In the genomic region with DNA sequence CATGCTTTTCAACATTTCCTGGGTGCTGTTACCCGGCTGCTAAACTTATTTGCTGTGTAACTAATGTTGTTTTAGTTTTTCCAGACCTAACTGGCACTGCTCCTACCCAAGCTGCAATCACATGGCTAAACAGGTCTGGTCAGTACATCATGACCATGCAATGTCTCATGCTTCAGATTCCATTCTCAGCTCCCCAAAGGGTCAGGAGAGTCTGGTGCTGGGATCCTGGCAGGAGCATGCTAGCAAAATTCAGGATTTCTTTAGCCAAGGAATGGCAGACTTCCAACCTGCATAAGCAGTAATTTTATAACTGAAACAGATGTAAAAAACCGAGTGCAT, we compare ENCODE assay signal across 8 cellular contexts. TPM values are rescaled to one million over a fixed set of nuclear protein-coding genes. Genes with fewer than 3 reads are reported as not detected.
A peak's percentile ranks its signal among the peaks of the same experiment; 100 is the strongest.
DNase-seq lines count a peak whose midpoint lies in the region; ATAC-seq and TF ChIP-seq lines count a peak whose summit lies in the region.

No MANE protein-coding gene starts in this region.

- H3K4me1 Mint-ChIP-seq in HFFc6 (ENCODE audit: low read depth) (peaks cover 19% of the 10 kb centered on the region), chondrocyte (ENCODE audit: low read depth) (peaks cover 32% of the 10 kb centered on the region)
- peaks cover 8% of the 10 kb centered on the region for H3K4me1 Mint-ChIP-seq in activated CD4-positive, alpha-beta memory T cell treated with anti-CD3 and anti-CD28 coated beads for 36 hours (ENCODE audit: low read depth)

- H3K27me3 Mint-ChIP-seq in HFFc6 (ENCODE audit: insufficient read depth) (peaks cover 10% of the 10 kb centered on the region), chondrocyte (ENCODE audit: low read depth) (no peaks in the 10 kb centered on the region)
- H3K27me3 Mint-ChIP-seq in activated CD4-positive, alpha-beta memory T cell treated with anti-CD3 and anti-CD28 coated beads for 36 hours: no peaks in the 10 kb centered on the region

- intact Hi-C loops in activated CD4-positive, alpha-beta memory T cell treated with anti-CD3 and anti-CD28 coated beads for 36 hours (cut with micrococcal nuclease): loop anchor here (1.0 to 10.0 kb wide), 5 partner anchors 76 to 348 kb away; no protein-coding TSS in a partner anchor

- H3K9me3 Mint-ChIP-seq in HFFc6: no peaks in the 10 kb centered on the region
- no peaks in the 10 kb centered on the region for H3K9me3 Mint-ChIP-seq in chondrocyte (ENCODE audit: low read depth)
- H3K9me3 Mint-ChIP-seq in activated CD4-positive, alpha-beta memory T cell treated with anti-CD3 and anti-CD28 coated beads for 36 hours: no peaks in the 10 kb centered on the region

- H3K36me3 Mint-ChIP-seq in HFFc6 (ENCODE audit: low read depth) (peaks cover 5% of the 10 kb centered on the region; the same call in 1 of the 2 replicates), chondrocyte (ENCODE audit: low read depth) (no peaks in the 10 kb centered on the region)
- no peaks in the 10 kb centered on the region for H3K36me3 Mint-ChIP-seq in activated CD4-positive, alpha-beta memory T cell treated with anti-CD3 and anti-CD28 coated beads for 36 hours

- H3K36me3 ChIP-seq in thymus (ENCODE audit: control insufficient read depth, insufficient read depth): no peaks in the 10 kb centered on the region

- ATAC-seq in HG03469 (IDR thresholded peaks at IDR 0.05; ENCODE audit: unreplicated experiment) (no peak), GM19023 (IDR thresholded peaks at IDR 0.05; ENCODE audit: unreplicated experiment) (no peak), HG03025 (IDR thresholded peaks at IDR 0.05; ENCODE audit: low FRiP score, unreplicated experiment) (no peak)

- TF ChIP-seq CTCF in HFFc6 (IDR thresholded peaks at IDR 0.05) (no peak), chondrocyte (IDR thresholded peaks at IDR 0.05) (no peak)

- peaks cover 14% of the 10 kb centered on the region for H3K4me1 ChIP-seq in thymus (ENCODE audit: control insufficient read depth, insufficient read depth, low read length)

- WGBS in thymus: 24% methylated on average over 2 of the region's 2 CpGs

- H3K27ac Mint-ChIP-seq in HFFc6 (peak overlapping the region; percentile 71), chondrocyte (ENCODE audit: unreplicated experiment) (peak overlapping the region; percentile 98)
- H3K27ac Mint-ChIP-seq in activated CD4-positive, alpha-beta memory T cell treated with anti-CD3 and anti-CD28 coated beads for 36 hours: no peak overlapping the region

- POLR2A ChIA-PET in activated CD4-positive, alpha-beta memory T cell treated with anti-CD3 and anti-CD28 coated beads for 36 hours (lab: Charles Lee): no interaction called here

- no peak overlapping the region for H3K4me3 ChIP-seq in thymus (ENCODE audit: low read length)

- no peaks in the 10 kb centered on the region for H3K27me3 ChIP-seq in thymus (ENCODE audit: control insufficient read depth, insufficient read depth)

- H3K27ac ChIP-seq in thymus (ENCODE audit: low read depth): peak overlapping the region; percentile 86

- peak overlapping the region; percentile 66 for H3K4me3 Mint-ChIP-seq in HFFc6
- peak overlapping the region; percentile 48 for H3K4me3 Mint-ChIP-seq in chondrocyte (ENCODE audit: unreplicated experiment)
- no peak overlapping the region for H3K4me3 Mint-ChIP-seq in activated CD4-positive, alpha-beta memory T cell treated with anti-CD3 and anti-CD28 coated beads for 36 hours

- CTCF ChIA-PET in activated CD4-positive, alpha-beta memory T cell treated with anti-CD3 and anti-CD28 coated beads for 36 hours (lab: Charles Lee): interaction anchor here (0.8 to 2.5 kb wide), 7 partner anchors 12 to 259 kb away, joined by 3 to 15 read pairs (median 4); a partner anchor contains a TSS

- DNase-seq in HFFc6 (peak; percentile 73), chondrocyte (ENCODE audit: low spot score) (no peak), left kidney (ENCODE audit: low read depth, low spot score) (peak; percentile 61)
- no peak for DNase-seq in activated CD4-positive, alpha-beta memory T cell treated with anti-CD3 and anti-CD28 coated beads for 36 hours

- H3K9me3 ChIP-seq in thymus (ENCODE audit: control insufficient read depth): no peaks in the 10 kb centered on the region

RNA-seq across cellular contexts. Expression of a gene that starts 12.6 kb away (rescaled TPM):
- 10 to 100 TPM in 5 of 6 experiments, 1 to 10 TPM in 1; 8.8 to 19.1 (median 17.0) TPM for total RNA-seq in HFFc6 (2021; fragmentation: NEBNext Ultra II Directional; extraction: Animal tissue kit (Norgen Biotek cat#: 25700))
- total RNA-seq in chondrocyte: 5.7 to 12.9 TPM (median 6.3 TPM) in 3 replicates
- 10.7 TPM for polyA plus RNA-seq in thymus
- 10 to 100 TPM; 82.7 to 87.6 TPM for total RNA-seq in activated CD4-positive, alpha-beta memory T cell treated with anti-CD3 and anti-CD28 coated beads for 36 hours

Comparison
In these comparisons a context has a peak if more than half of its experiments do, and no peak if none do; other contexts are left out.
1. DNase-seq: peak in HFFc6 (single experiment) and left kidney (single experiment); none in chondrocyte (single experiment) and activated CD4-positive, alpha-beta memory T cell treated with anti-CD3 and anti-CD28 coated beads for 36 hours (single experiment).